Comparison of ENCODE assay signal across 8 cellular contexts in the genomic region with DNA sequence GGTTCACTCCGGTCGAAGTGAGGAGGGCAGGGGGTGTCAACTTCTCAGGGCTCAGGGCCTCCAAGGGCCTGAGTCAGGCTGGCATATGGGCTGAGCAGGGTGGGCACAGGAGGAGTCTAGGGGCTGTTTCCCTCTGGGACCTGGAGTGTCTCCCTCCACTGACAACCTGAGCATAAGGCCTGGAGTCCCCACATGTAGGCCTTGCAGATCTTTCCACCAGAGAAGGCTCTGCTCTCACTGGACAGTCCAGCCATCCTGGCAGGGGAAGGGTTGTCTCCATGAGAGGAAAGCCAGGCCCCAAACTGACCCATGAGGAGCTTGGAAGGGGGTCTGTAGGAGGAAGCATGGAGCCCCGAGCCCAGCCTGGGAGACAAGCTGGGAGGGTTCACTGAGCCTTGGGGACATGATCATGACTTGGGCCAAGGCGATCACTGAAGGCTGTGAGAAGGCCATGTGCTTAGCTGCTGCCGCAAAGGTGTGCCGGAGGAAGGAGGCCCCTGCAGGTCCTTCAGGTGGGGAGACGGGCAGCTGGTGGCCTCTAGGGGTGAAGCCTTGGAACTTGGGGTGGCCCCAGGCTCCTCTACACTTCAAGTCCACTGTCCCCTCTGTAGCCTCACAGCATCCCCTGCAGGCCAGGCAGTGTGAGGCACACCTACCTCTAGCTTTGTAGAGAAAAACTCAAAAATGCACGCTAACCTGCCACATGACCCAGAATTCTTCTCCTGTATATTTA. TPM values are rescaled to one million over a fixed set of nuclear protein-coding genes. Genes with fewer than 3 reads are reported as not detected.
A peak's percentile ranks its signal among the peaks of the same experiment; 100 is the strongest.
DNase-seq lines count a peak whose midpoint lies in the region; ATAC-seq lines count a peak whose summit lies in the region.

No MANE protein-coding gene starts in this region.

- H3K9me3 Mint-ChIP-seq in IgD-negative memory B cell = no peaks in the 10 kb centered on the region
- H3K9me3 Mint-ChIP-seq in activated CD4-positive, alpha-beta T cell treated with anti-CD3 and anti-CD28 coated beads for 36 hours (ENCODE audit: low read depth) = no peaks in the 10 kb centered on the region
- H3K9me3 Mint-ChIP-seq in natural killer cell treated with Interleukin-12 subunit alpha and Interleukin-12 subunit beta and Interleukin-15 and Interleukin-18, amount 100 ng/mL, for 72 hours = no peaks in the 10 kb centered on the region

- ATAC-seq in activated CD4-positive, CD25-positive, alpha-beta regulatory T cell treated with anti-CD3 and anti-CD28 coated beads, Interleukin-2, amount 50 U/mL, for 24 hours = peak; percentile 75 to 85
- peak; percentile 99 for ATAC-seq in activated CD4-positive, alpha-beta T cell treated with anti-CD3 and anti-CD28 coated beads for 36 hours
- peak; percentile 85 to 91 for ATAC-seq in natural killer cell treated with Interleukin-12 subunit alpha and Interleukin-12 subunit beta and Interleukin-15 and Interleukin-18, amount 100 ng/mL, for 72 hours

- peaks cover 7 to 18% (median 14%) of the 10 kb centered on the region in 3 donors for H3K4me1 Mint-ChIP-seq in IgD-negative memory B cell
- H3K4me1 Mint-ChIP-seq in activated CD4-positive, alpha-beta T cell treated with anti-CD3 and anti-CD28 coated beads for 36 hours = peaks cover 35% of the 10 kb centered on the region
- H3K4me1 Mint-ChIP-seq in natural killer cell treated with Interleukin-12 subunit alpha and Interleukin-12 subunit beta and Interleukin-15 and Interleukin-18, amount 100 ng/mL, for 72 hours (ENCODE audit: low read depth in 2 of 2) = peaks cover 17 to 19% of the 10 kb centered on the region in 2 donors

- no peak for DNase-seq in activated CD4-positive, CD25-positive, alpha-beta regulatory T cell treated with anti-CD3 and anti-CD28 coated beads, Interleukin-2, amount 50 U/mL, for 72 hours
- DNase-seq in activated CD4-positive, alpha-beta T cell treated with anti-CD3 and anti-CD28 coated beads for 36 hours = peak; percentile 86
- DNase-seq in effector CD8-positive, alpha-beta T cell (lab: John Stamatoyannopoulos, UW) = peak; percentile 32
- DNase-seq in natural killer cell treated with Interleukin-12 subunit alpha and Interleukin-12 subunit beta and Interleukin-15 and Interleukin-18, amount 100 ng/mL, for 72 hours (ENCODE audit: low spot score) = no peak
- DNase-seq in ecto neural progenitor cell (ENCODE audit: low spot score) (no peak), LoVo (ENCODE audit: low spot score) (no peak)

- peaks cover 2% of the 10 kb centered on the region for H3K36me3 Mint-ChIP-seq in IgD-negative memory B cell
- no peaks in the 10 kb centered on the region for H3K36me3 Mint-ChIP-seq in activated CD4-positive, alpha-beta T cell treated with anti-CD3 and anti-CD28 coated beads for 36 hours (ENCODE audit: low read depth)
- H3K36me3 Mint-ChIP-seq in natural killer cell treated with Interleukin-12 subunit alpha and Interleukin-12 subunit beta and Interleukin-15 and Interleukin-18, amount 100 ng/mL, for 72 hours = no peaks in the 10 kb centered on the region

- H3K4me3 Mint-ChIP-seq in IgD-negative memory B cell = peak overlapping the region in 3 of 4 donors; percentile 63 to 86 (median 72)
- peak overlapping the region; percentile 63 for H3K4me3 Mint-ChIP-seq in activated CD4-positive, alpha-beta T cell treated with anti-CD3 and anti-CD28 coated beads for 36 hours
- peak overlapping the region; percentile 80 for H3K4me3 Mint-ChIP-seq in natural killer cell treated with Interleukin-12 subunit alpha and Interleukin-12 subunit beta and Interleukin-15 and Interleukin-18, amount 100 ng/mL, for 72 hours

- CTCF ChIA-PET in activated CD4-positive, alpha-beta T cell treated with anti-CD3 and anti-CD28 coated beads for 36 hours (lab: Charles Lee) = interaction anchor here (0.6 to 2.4 kb wide), 23 partner anchors 8 to 279 kb away, joined by 3 to 23 read pairs (median 5); partner anchors contain the start of genes CKLF and CMTM1

- peak overlapping the region in 1 of 3 donors; percentile 40 for H3K27ac Mint-ChIP-seq in IgD-negative memory B cell
- H3K27ac Mint-ChIP-seq in activated CD4-positive, alpha-beta T cell treated with anti-CD3 and anti-CD28 coated beads for 36 hours = peak overlapping the region; percentile 65
- H3K27ac Mint-ChIP-seq in natural killer cell treated with Interleukin-12 subunit alpha and Interleukin-12 subunit beta and Interleukin-15 and Interleukin-18, amount 100 ng/mL, for 72 hours = no peak overlapping the region

- POLR2A ChIA-PET in activated CD4-positive, alpha-beta T cell treated with anti-CD3 and anti-CD28 coated beads for 36 hours (lab: Charles Lee) = no interaction called here

- H3K27me3 Mint-ChIP-seq in IgD-negative memory B cell = peaks cover 17% of the 10 kb centered on the region
- no peaks in the 10 kb centered on the region for H3K27me3 Mint-ChIP-seq in activated CD4-positive, alpha-beta T cell treated with anti-CD3 and anti-CD28 coated beads for 36 hours
- no peaks in the 10 kb centered on the region for H3K27me3 Mint-ChIP-seq in natural killer cell treated with Interleukin-12 subunit alpha and Interleukin-12 subunit beta and Interleukin-15 and Interleukin-18, amount 100 ng/mL, for 72 hours

- intact Hi-C loops in activated CD4-positive, alpha-beta T cell treated with anti-CD3 and anti-CD28 coated beads for 36 hours (cut with DNase I, micrococcal nuclease) = loop anchor here (1.0 to 5.0 kb wide), 5 partner anchors 16 to 183 kb away; partner anchors contain the start of gene CMTM3 (in 1 of the 2)

RNA-seq across cellular contexts. Expression of gene CMTM2, which starts 9.9 kb away (rescaled TPM):
- not detected for polyA plus RNA-seq in IgD-negative memory B cell
- total RNA-seq in activated CD4-positive, alpha-beta T cell treated with anti-CD3 and anti-CD28 coated beads for 36 hours = under 1 TPM in 1 of 2 experiments, not detected in 1; 0.51 TPM
- total RNA-seq in natural killer cell treated with Interleukin-12 subunit alpha and Interleukin-12 subunit beta and Interleukin-15 and Interleukin-18, amount 100 ng/mL, for 72 hours = under 1 TPM; 0.45 to 0.67 TPM

RNA-seq across cellular contexts. Expression of gene CMTM3, which starts 15.4 kb away (rescaled TPM):
- 5.2 TPM for polyA plus RNA-seq in IgD-negative memory B cell
- total RNA-seq in activated CD4-positive, alpha-beta T cell treated with anti-CD3 and anti-CD28 coated beads for 36 hours = 10 to 100 TPM; 53.7 to 59.7 TPM
- 10 to 100 TPM; 43.8 to 49.7 TPM for total RNA-seq in natural killer cell treated with Interleukin-12 subunit alpha and Interleukin-12 subunit beta and Interleukin-15 and Interleukin-18, amount 100 ng/mL, for 72 hours

RNA-seq across cellular contexts. Expression of gene CMTM1, which starts 22.9 kb away (rescaled TPM):
- polyA plus RNA-seq in IgD-negative memory B cell = not detected
- total RNA-seq in activated CD4-positive, alpha-beta T cell treated with anti-CD3 and anti-CD28 coated beads for 36 hours = 10 to 100 TPM in 1 of 2 experiments, 1 to 10 TPM in 1; 6.4 to 11.8 TPM
- total RNA-seq in natural killer cell treated with Interleukin-12 subunit alpha and Interleukin-12 subunit beta and Interleukin-15 and Interleukin-18, amount 100 ng/mL, for 72 hours = 10 to 100 TPM in 1 of 2 donors, 1 to 10 TPM in 1; 7.2 to 11.6 TPM

RNA-seq across cellular contexts. Expression of gene CKLF, which starts 36.8 kb away (rescaled TPM):
- 50.8 TPM for polyA plus RNA-seq in IgD-negative memory B cell
- 100 to 1,000 TPM in 1 of 2 experiments, 10 to 100 TPM in 1; 93.5 to 122 TPM for total RNA-seq in activated CD4-positive, alpha-beta T cell treated with anti-CD3 and anti-CD28 coated beads for 36 hours
- total RNA-seq in natural killer cell treated with Interleukin-12 subunit alpha and Interleukin-12 subunit beta and Interleukin-15 and Interleukin-18, amount 100 ng/mL, for 72 hours = 10 to 100 TPM; 71.2 to 78.6 TPM

RNA-seq across cellular contexts. Expression of gene TK2, which starts 39.2 kb away (rescaled TPM):
- polyA plus RNA-seq in IgD-negative memory B cell = 1.6 TPM
- total RNA-seq in activated CD4-positive, alpha-beta T cell treated with anti-CD3 and anti-CD28 coated beads for 36 hours = 1 to 10 TPM; 3.8 to 6.4 TPM
- total RNA-seq in natural killer cell treated with Interleukin-12 subunit alpha and Interleukin-12 subunit beta and Interleukin-15 and Interleukin-18, amount 100 ng/mL, for 72 hours = 1 to 10 TPM; 5.9 to 6.3 TPM

Comparison
In these comparisons a context has a peak if more than half of its experiments do, and no peak if none do; other contexts are left out.
1. DNase-seq: peak in activated CD4-positive, alpha-beta T cell treated with anti-CD3 and anti-CD28 coated beads for 36 hours (single experiment) and effector CD8-positive, alpha-beta T cell (single experiment); none in activated CD4-positive, CD25-positive, alpha-beta regulatory T cell treated with anti-CD3 and anti-CD28 coated beads, Interleukin-2, amount 50 U/mL, for 72 hours (single experiment), natural killer cell treated with Interleukin-12 subunit alpha and Interleukin-12 subunit beta and Interleukin-15 and Interleukin-18, amount 100 ng/mL, for 72 hours (single experiment), ecto neural progenitor cell (single experiment) and LoVo (single experiment).
2. Peak in every context shown above with its lines, with median percentiles within 50 percentile points of each other: ATAC-seq and H3K4me3 Mint-ChIP-seq.